ENCODE assay signal across 14 cellular contexts in the genomic region with DNA sequence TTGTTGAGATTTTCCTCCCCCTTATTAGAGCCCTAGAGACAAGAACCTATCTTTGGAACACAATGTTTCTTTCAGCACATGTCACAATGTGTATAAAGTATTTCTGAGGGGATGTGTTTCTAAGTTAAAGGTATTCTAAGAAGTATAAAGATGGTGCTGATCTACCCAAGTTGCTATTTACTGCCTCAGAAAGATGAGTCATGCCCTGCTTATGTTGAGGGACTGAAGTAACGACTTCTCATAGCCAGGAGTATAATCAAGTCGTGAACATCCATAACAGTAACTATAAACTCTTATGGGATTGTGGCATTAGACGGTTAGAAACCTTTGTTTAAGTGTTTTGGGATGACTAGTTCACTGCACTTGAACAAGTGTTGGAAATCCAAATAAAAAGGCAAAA. TPM values are rescaled to one million over a fixed set of nuclear protein-coding genes. Genes with fewer than 3 reads are reported as not detected.
DNase-seq lines count a peak whose midpoint lies in the region; ATAC-seq and TF ChIP-seq lines count a peak whose summit lies in the region.
"Had no signal": no experiment of that assay in that cellular context is flagged by ENCODE, and none has a peak within 500 bp of the region (broad histone marks: within the 10 kb centered on the region; RNA-seq: fewer than 3 reads in every experiment).

No MANE protein-coding gene starts in this region.

- DNase-seq in Daoy (ENCODE audit: low read depth) (peak; percentile 77), NCI-H460 (ENCODE audit: extremely low read depth, low read depth) (peak; percentile 4), fibroblast of gingiva (ENCODE audit: low read depth) (peak; percentile 48), renal cortical epithelial cell (ENCODE audit: low read depth) (peak; percentile 94), colonic mucosa (no peak), NCI-H2227 treated with DMSO at 0.1 percent for 48 hours (lab: John Stamatoyannopoulos, UW) (no peak)
- DNase-seq: activated naive CD4-positive, alpha-beta T cell treated with anti-CD3 and anti-CD28 coated beads for 36 hours; CD4-positive, alpha-beta T cell; naive B cell; NCI-H2029 treated with DMSO at 0.1 percent for 48 hours; T-helper 2 cell had no signal

- intact Hi-C loops in colonic mucosa (cut with DNase I): no loop called here

- no peak for TF ChIP-seq CTCF in colonic mucosa (IDR thresholded peaks at IDR 0.05)

- no peaks in the 10 kb centered on the region for H3K27me3 ChIP-seq in colonic mucosa

- H3K36me3 ChIP-seq in colonic mucosa: no peaks in the 10 kb centered on the region

- H3K27ac ChIP-seq in colonic mucosa: no peak overlapping the region

- H3K4me3 ChIP-seq in colonic mucosa: no peak overlapping the region

- no peak for ATAC-seq in HG03520 (IDR thresholded peaks at IDR 0.05; ENCODE audit: unreplicated experiment)
- no peak for ATAC-seq in GM21528 (IDR thresholded peaks at IDR 0.05; ENCODE audit: low FRiP score, unreplicated experiment)

- H3K4me1 ChIP-seq in colonic mucosa: no peaks in the 10 kb centered on the region

- H3K9me3 ChIP-seq in colonic mucosa: no peaks in the 10 kb centered on the region

- no peak overlapping the region for H3K9ac ChIP-seq in colonic mucosa (ENCODE audit: low read depth in 2 of 2, low read length in 2 of 2)

RNA-seq across cellular contexts. Expression of a gene that starts 12.0 kb away (rescaled TPM):
- not detected in 2 replicates for total RNA-seq in Daoy (2014; rRNA removed; shearing (Covaris generic))
- total RNA-seq in NCI-H460 (2014; rRNA removed; shearing (Covaris generic)): not detected in 2 replicates
- polyA plus RNA-seq in NCI-H460 (2014; cell fraction: nucleus; rRNA removed): not detected in 2 replicates
- total RNA-seq in renal cortical epithelial cell: 0.20 TPM in 1 of 2 replicates, not detected in the other
- total RNA-seq in colonic mucosa: not detected
- total RNA-seq: activated naive CD4-positive, alpha-beta T cell treated with anti-CD3 and anti-CD28 coated beads for 36 hours; CD4-positive, alpha-beta T cell; H1 had no signal
- polyA plus RNA-seq: H1 had no signal

Comparison
In these comparisons a context has a peak if more than half of its experiments do, and no peak if none do; other contexts are left out.
1. DNase-seq: peak in Daoy (single experiment), NCI-H460 (single experiment), fibroblast of gingiva (single experiment) and renal cortical epithelial cell (single experiment); none in colonic mucosa (single experiment) and NCI-H2227 treated with DMSO at 0.1 percent for 48 hours (single experiment).